In the genomic region with DNA sequence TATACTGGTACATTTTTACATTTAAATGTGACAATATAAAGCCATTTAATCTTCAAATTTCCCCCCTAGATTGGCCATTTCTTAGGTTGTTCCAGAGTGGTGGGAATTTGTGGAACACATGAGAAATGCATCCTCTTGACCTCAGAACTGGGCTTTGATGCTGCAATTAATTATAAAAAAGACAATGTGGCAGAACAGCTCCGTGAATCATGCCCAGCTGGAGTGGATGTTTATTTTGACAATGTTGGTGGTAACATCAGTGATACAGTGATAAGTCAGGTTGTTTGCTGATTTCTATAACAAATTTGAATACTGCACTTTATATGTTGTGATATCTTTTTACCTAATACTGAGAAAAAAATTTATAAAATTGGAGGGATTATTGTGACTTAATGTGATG, we compare ENCODE assay signal across 15 cellular contexts. TPM values are rescaled to one million over a fixed set of nuclear protein-coding genes. Genes with fewer than 3 reads are reported as not detected.
DNase-seq lines count a peak whose midpoint lies in the region; TF ChIP-seq lines count a peak whose summit lies in the region.
"Had no signal": no experiment of that assay in that cellular context is flagged by ENCODE, and none has a peak within 500 bp of the region (broad histone marks: within the 10 kb centered on the region; RNA-seq: fewer than 3 reads in every experiment).

No MANE protein-coding gene starts in this region.

- no peaks in the 10 kb centered on the region for H3K27me3 ChIP-seq in SJSA1 (replicated peaks)
- H3K27me3 ChIP-seq in BE2C = no peaks in the 10 kb centered on the region

- H3K36me3 ChIP-seq in SJSA1 (no peaks in the 10 kb centered on the region), BE2C (no peaks in the 10 kb centered on the region)

- TF ChIP-seq CTCF in GM10266 (IDR thresholded peaks at IDR 0.05; ENCODE audit: control insufficient read depth, insufficient read depth, low read depth, missing control alignments) (no peak), BE2C (IDR thresholded peaks at IDR 0.05; ENCODE audit: low read depth, low read length) (no peak)

- H3K4me3 ChIP-seq in SJSA1 = no peak overlapping the region
- H3K4me3 ChIP-seq in BE2C (ENCODE audit: low read depth, low read length) = no peak overlapping the region

- DNase-seq in A172 (ENCODE audit: low spot score) = peak; percentile 22
- peak; percentile 68 for DNase-seq in HCEC 1CT
- DNase-seq in SJSA1 (ENCODE audit: low read depth in 1 of 2, low spot score in 2 of 2) = peak; percentile 45 to 71
- peak; percentile 53 for DNase-seq in fibroblast of peridontal ligament (ENCODE audit: extremely low read depth)
- DNase-seq in GM10266 (ENCODE audit: extremely low spot score) = no peak
- no peak for DNase-seq in MV-4-11 (lab: John Stamatoyannopoulos, UW)
- DNase-seq in BE2C = no peak
- no peak for DNase-seq in activated naive CD4-positive, alpha-beta T cell treated with anti-CD3 and anti-CD28 coated beads, Interleukin-2, amount 50 U/mL, for 16 hours
- DNase-seq: CD4-positive, alpha-beta memory T cell; DMS153; Kasumi-1; NCI-H1694 treated with DMSO at 0.1 percent for 48 hours; NCI-H510A; RPMI8226; SHP77 treated with DMSO at 0.1 percent for 48 hours had no signal

- H3K4me1 ChIP-seq in SJSA1 (replicated peaks) (peaks cover 20% of the 10 kb centered on the region), BE2C (no peaks in the 10 kb centered on the region)

- H3K9me3 ChIP-seq in SJSA1 (replicated peaks) = no peaks in the 10 kb centered on the region
- H3K9me3 ChIP-seq in BE2C = no peaks in the 10 kb centered on the region

- H3K27ac ChIP-seq in SJSA1 = no peak overlapping the region

RNA-seq across cellular contexts. Expression of gene ZNF410, which starts 7.6 kb away (rescaled TPM):
- total RNA-seq in A172 (2014; rRNA removed; shearing (Covaris generic)) = 46.6 and 52.7 TPM in 2 replicates
- 49.2 and 63.1 TPM in 2 replicates for total RNA-seq in SJSA1 (2014; rRNA removed; shearing (Covaris generic))
- 66.0 TPM for polyA plus RNA-seq in BE2C (2012; ENCODE audit: insufficient read depth, insufficient read length, low read depth)

RNA-seq across cellular contexts. Expression of gene PTGR2, which starts 27.4 kb away (rescaled TPM):
- 6.1 and 6.2 TPM in 2 replicates for total RNA-seq in A172 (2014; rRNA removed; shearing (Covaris generic))
- 2.9 and 3.9 TPM in 2 replicates for total RNA-seq in SJSA1 (2014; rRNA removed; shearing (Covaris generic))
- 3.4 TPM for polyA plus RNA-seq in BE2C (2012; ENCODE audit: insufficient read depth, insufficient read length, low read depth)

Comparison
In these comparisons a context has a peak if more than half of its experiments do, and no peak if none do; other contexts are left out.
1. DNase-seq: peak in A172 (single experiment), HCEC 1CT (single experiment), SJSA1 (2 of 2) and fibroblast of peridontal ligament (single experiment); none in GM10266 (single experiment), MV-4-11 (single experiment), BE2C (single experiment) and activated naive CD4-positive, alpha-beta T cell treated with anti-CD3 and anti-CD28 coated beads, Interleukin-2, amount 50 U/mL, for 16 hours (single experiment).